ENCODE assay signal across 11 cellular contexts in genomic region chr3:41026394-41027177, GRCh38.
DNase-seq lines count a peak whose midpoint lies in the region; ATAC-seq, FAIRE-seq and TF ChIP-seq lines count a peak whose summit lies in the region.
"Had no signal": no experiment of that assay in that cellular context is flagged by ENCODE, and none has a peak within 500 bp of the region (broad histone marks: within the 10 kb centered on the region; RNA-seq: fewer than 3 reads in every experiment).

No MANE protein-coding gene starts in this region.

- H3K27me3 ChIP-seq in MG63, result no peaks in the 10 kb centered on the region
- peaks cover 2 to 19% of the 10 kb centered on the region in 2 experiments; a peak in 3 of 5 replicates for H3K27me3 ChIP-seq in K562 (ENCODE audit: control insufficient read depth in 2 of 2, insufficient read depth in 2 of 2, low read length in 2 of 2)
- peaks cover 3% of the 10 kb centered on the region for H3K27me3 ChIP-seq in skeletal muscle satellite cell (ENCODE audit: control insufficient read depth, insufficient read depth, low read length)

- TF ChIP-seq POLR2A in K562 (conservative IDR thresholded peaks at IDR 0.05), result no peak

- H3K79me2 ChIP-seq in K562 (ENCODE audit: control insufficient read depth, insufficient read depth, low read length), result no peaks in the 10 kb centered on the region

- DNase-seq in MG63 (peak; percentile 5), K562 (ENCODE audit: extremely low read depth in 1 of 4, low spot score in 3 of 4) (peak; percentile 71 to 93 (median 78)), inferior parietal cortex (ENCODE audit: extremely low spot score) (peak; percentile 61), progenitor cell of endocrine pancreas (ENCODE audit: low spot score, unreplicated experiment) (no peak), NCI-H510A treated with DMSO at 0.1 percent for 48 hours (lab: John Stamatoyannopoulos, UW) (no peak), DMS79 (lab: John Stamatoyannopoulos, UW) (no peak)
- DNase-seq: activated naive CD8-positive, alpha-beta T cell treated with anti-CD3 and anti-CD28 coated beads, Interleukin-2, amount 10 ng/mL, durations not matched to agents 7 days and 5 days; stimulated activated naive CD4-positive, alpha-beta T cell had no signal

- 0% methylated on average over 3 of the region's 3 CpGs for WGBS in K562 (ENCODE audit: insufficient coverage, low coverage, missing lambda C conversion rate)

- CTCF ChIA-PET in K562 (lab: Yijun Ruan, JAX; ENCODE audit: low intra/inter-chr PET ratio), result interaction anchor here (0.5 kb wide), 1 partner anchor 27 kb away, joined by 3 read pairs; no protein-coding TSS in a partner anchor

- peak; percentile 98 for FAIRE-seq in K562 (lab: Jason Lieb, UNC)

- peak overlapping the region; percentile 20 for H2AFZ ChIP-seq in K562 (ENCODE audit: low read depth, low read length)

- peak; percentile 21 to 30; a peak in 2 of 4 replicates for TF ChIP-seq RAD21 in K562 (CRISPR knock-in tag; conservative IDR thresholded peaks at IDR 0.05 in 1 of 2, IDR thresholded peaks at IDR 0.05 in 1 of 2)

- H3K4me1 ChIP-seq in K562 (replicated peaks in 1 of 2; ENCODE audit: control insufficient read depth in 2 of 2, insufficient read depth in 2 of 2, low read length in 2 of 2) (peaks cover 8 to 33% of the 10 kb centered on the region in 2 experiments), skeletal muscle satellite cell (ENCODE audit: control insufficient read depth, insufficient read depth, low read length) (no peaks in the 10 kb centered on the region)

- H3K36me3 ChIP-seq in MG63 (no peaks in the 10 kb centered on the region), K562 (ENCODE audit: control insufficient read depth, insufficient read depth, low read length) (no peaks in the 10 kb centered on the region), skeletal muscle satellite cell (ENCODE audit: insufficient read depth, low read length) (no peaks in the 10 kb centered on the region)

- no peaks in the 10 kb centered on the region for H4K20me1 ChIP-seq in K562 (replicated peaks; ENCODE audit: control insufficient read depth, insufficient read depth, low read length)

- no peaks in the 10 kb centered on the region for H3K9me1 ChIP-seq in K562 (ENCODE audit: control insufficient read depth, insufficient read depth, low read length)

- no peak overlapping the region for H3K27ac ChIP-seq in K562 (ENCODE audit: extremely low read depth, low read depth, low read length)

- no peak overlapping the region for H3K9ac ChIP-seq in K562 (ENCODE audit: insufficient read depth in 1 of 2, low read depth in 2 of 2, low read length in 2 of 2)
- H3K9ac ChIP-seq in skeletal muscle satellite cell (ENCODE audit: low read depth, low read length), result peak overlapping the region; percentile 1

- POLR2A ChIA-PET in K562 (lab: Yijun Ruan, JAX), result no interaction called here

- intact Hi-C loops in K562 (cut with micrococcal nuclease), result no loop called here

- in situ Hi-C loops in K562 (cut with MboI), result no loop called here

- peaks cover 5% of the 10 kb centered on the region for H3K4me1 Mint-ChIP-seq in progenitor cell of endocrine pancreas (ENCODE audit: low read depth)
- H3K4me1 Mint-ChIP-seq: activated naive CD8-positive, alpha-beta T cell treated with anti-CD3 and anti-CD28 coated beads, Interleukin-2, amount 10 ng/mL, durations not matched to agents 7 days and 5 days had no signal

- BruUV-seq in K562 (replicated peaks; lab: Mats Ljungman, UMichigan), result no TSS peak

- H3K4me3 ChIP-seq in MG63 (no peak overlapping the region), K562 (no peak overlapping the region), skeletal muscle satellite cell (ENCODE audit: low read length) (no peak overlapping the region)

- ATAC-seq in K562, result peak; percentile 98
- no peak for ATAC-seq in HG03025 (IDR thresholded peaks at IDR 0.05; ENCODE audit: low FRiP score, unreplicated experiment)

- H3K36me3 Mint-ChIP-seq in progenitor cell of endocrine pancreas (ENCODE audit: insufficient read depth), result no peaks in the 10 kb centered on the region
- H3K36me3 Mint-ChIP-seq: activated naive CD8-positive, alpha-beta T cell treated with anti-CD3 and anti-CD28 coated beads, Interleukin-2, amount 10 ng/mL, durations not matched to agents 7 days and 5 days; mesothelial cell of epicardium had no signal

- no peaks in the 10 kb centered on the region for H3K27me3 Mint-ChIP-seq in progenitor cell of endocrine pancreas

- H3K4me3 Mint-ChIP-seq in progenitor cell of endocrine pancreas (ENCODE audit: low read depth), result no peak overlapping the region
- H3K4me3 Mint-ChIP-seq: activated naive CD8-positive, alpha-beta T cell treated with anti-CD3 and anti-CD28 coated beads, Interleukin-2, amount 10 ng/mL, durations not matched to agents 7 days and 5 days; mesothelial cell of epicardium had no signal

- TF ChIP-seq EP300 in K562 (IDR thresholded peaks at IDR 0.05; ENCODE audit: low read length), result peak; percentile 58; the same call in 1 of the 2 replicates

- no peaks in the 10 kb centered on the region for H3K9me3 ChIP-seq in MG63
- no peaks in the 10 kb centered on the region for H3K9me3 ChIP-seq in K562 (replicated peaks; ENCODE audit: control insufficient read depth, insufficient read depth, low read depth, low read length)
- H3K9me3 ChIP-seq in skeletal muscle satellite cell (replicated peaks; ENCODE audit: low read length), result no peaks in the 10 kb centered on the region

- no peak for TF ChIP-seq CTCF in K562 (IDR thresholded peaks at IDR 0.05 in 2 of 3, conservative IDR thresholded peaks at IDR 0.05 in 1 of 3; ENCODE audit: insufficient read depth in 2 of 3, low read depth in 1 of 3, low read length in 3 of 3)
- no peak for TF ChIP-seq CTCF in progenitor cell of endocrine pancreas (IDR thresholded peaks at IDR 0.05; ENCODE audit: unreplicated experiment)

- no peaks in the 10 kb centered on the region for H3K9me3 Mint-ChIP-seq in progenitor cell of endocrine pancreas (ENCODE audit: low read depth)
- H3K9me3 Mint-ChIP-seq: activated naive CD8-positive, alpha-beta T cell treated with anti-CD3 and anti-CD28 coated beads, Interleukin-2, amount 10 ng/mL, durations not matched to agents 7 days and 5 days; mesothelial cell of epicardium had no signal

- H3K4me2 ChIP-seq in K562 (ENCODE audit: insufficient read depth, low read length) (peak overlapping the region; percentile 32), skeletal muscle satellite cell (ENCODE audit: low read length) (no peak overlapping the region)

- H3K27ac Mint-ChIP-seq in progenitor cell of endocrine pancreas, result no peak overlapping the region
- H3K27ac Mint-ChIP-seq: activated naive CD8-positive, alpha-beta T cell treated with anti-CD3 and anti-CD28 coated beads, Interleukin-2, amount 10 ng/mL, durations not matched to agents 7 days and 5 days; mesothelial cell of epicardium had no signal

TF ChIP-seq in K562, 482 proteins besides CTCF, POLR2A, EP300 and RAD21 (continues in another document):
- TF ChIP-seq SETDB1 (IDR thresholded peaks at IDR 0.05; ENCODE audit: low read length), result no peak
- no peak for TF ChIP-seq CHD2 (IDR thresholded peaks at IDR 0.05; ENCODE audit: low read depth, low read length)
- TF ChIP-seq ERF (CRISPR knock-in tag; IDR thresholded peaks at IDR 0.05), result peak; percentile 38; the same call in 1 of the 2 replicates
- TF ChIP-seq EHMT2 (IDR thresholded peaks at IDR 0.05), result 0 out of 2 replicates have a peak, but pooled peaks have one; percentile 27
- TF ChIP-seq, protein P1, sequence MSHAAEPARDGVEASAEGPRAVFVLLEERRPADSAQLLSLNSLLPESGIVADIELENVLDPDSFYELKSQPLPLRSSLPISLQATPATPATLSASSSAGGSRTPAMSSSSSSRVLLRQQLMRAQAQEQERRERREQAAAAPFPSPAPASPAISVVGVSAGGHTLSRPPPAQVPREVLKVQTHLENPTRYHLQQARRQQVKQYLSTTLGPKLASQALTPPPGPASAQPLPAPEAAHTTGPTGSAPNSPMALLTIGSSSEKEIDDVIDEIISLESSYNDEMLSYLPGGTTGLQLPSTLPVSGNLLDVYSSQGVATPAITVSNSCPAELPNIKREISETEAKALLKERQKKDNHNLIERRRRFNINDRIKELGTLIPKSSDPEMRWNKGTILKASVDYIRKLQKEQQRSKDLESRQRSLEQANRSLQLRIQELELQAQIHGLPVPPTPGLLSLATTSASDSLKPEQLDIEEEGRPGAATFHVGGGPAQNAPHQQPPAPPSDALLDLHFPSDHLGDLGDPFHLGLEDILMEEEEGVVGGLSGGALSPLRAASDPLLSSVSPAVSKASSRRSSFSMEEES (CRISPR knock-in tag; IDR thresholded peaks at IDR 0.05), result no peak; the same call in 1 of the 2 replicates
- TF ChIP-seq ZNF274 (IDR thresholded peaks at IDR 0.05; ENCODE audit: borderline replicate concordance, low read depth, low read length), result no peak
- peak; percentile 61; the same call in 1 of the 2 replicates for TF ChIP-seq ZKSCAN8 (CRISPR knock-in tag; IDR thresholded peaks at IDR 0.05)
- TF ChIP-seq TFAM (CRISPR knock-in tag; conservative IDR thresholded peaks at IDR 0.05), result no peak

Comparison
In these comparisons a context has a peak if more than half of its experiments do, and no peak if none do; other contexts are left out.
1. DNase-seq: peak in MG63 (single experiment), K562 (4 of 4) and inferior parietal cortex (single experiment); none in progenitor cell of endocrine pancreas (single experiment), NCI-H510A treated with DMSO at 0.1 percent for 48 hours (single experiment) and DMS79 (single experiment).